In the genomic region with DNA sequence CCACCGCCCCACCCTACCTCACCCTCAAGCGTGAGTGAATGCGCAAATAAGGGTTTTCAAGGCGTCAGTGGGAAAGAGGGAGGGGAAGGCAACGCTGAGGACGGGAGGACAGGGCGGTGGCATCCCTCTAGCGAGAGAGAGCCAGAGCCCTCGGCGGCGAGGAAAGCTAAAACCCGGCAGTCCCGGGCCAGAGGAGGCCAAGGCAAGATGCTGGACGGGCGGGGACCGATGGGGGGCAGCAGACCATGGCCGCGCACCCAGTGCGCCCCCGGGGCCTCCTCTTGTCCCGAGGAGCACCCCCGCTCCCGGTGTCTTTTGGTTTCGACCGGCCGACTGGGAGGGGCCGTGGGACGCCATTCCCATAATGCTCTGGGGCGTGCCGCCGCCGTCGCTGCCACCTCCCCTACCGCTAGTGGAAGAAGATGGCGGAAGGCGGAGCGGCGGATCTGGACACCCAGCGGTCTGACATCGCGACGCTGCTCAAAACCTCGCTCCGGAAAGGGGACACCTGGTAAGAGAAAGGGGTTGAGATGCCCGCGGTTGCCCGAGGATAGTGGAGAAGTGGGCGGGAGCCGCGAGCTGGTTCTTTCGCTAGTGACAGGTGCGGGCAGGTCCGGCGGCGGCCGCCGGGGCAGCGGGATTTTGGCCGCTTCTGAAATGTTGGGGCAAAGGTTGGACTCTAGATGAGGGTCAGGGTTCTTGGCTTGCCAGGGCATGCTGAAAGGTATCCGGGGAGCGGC, we compare ENCODE assay signal across 1 cellular context.
TF ChIP-seq lines count a peak whose summit lies in the region.

TSS of gene USP15 (plus strand) at position 412 of the 740 bp plus-strand sequence. CDS start at position 423, 11 bp downstream.

TF ChIP-seq in HCT116, 20 proteins besides CTCF, POLR2A, EP300 and RAD21 (continued from another document):
- TF ChIP-seq REST (IDR thresholded peaks at IDR 0.05; ENCODE audit: low read depth), result no peak
- peak; percentile 90 for TF ChIP-seq MAX (IDR thresholded peaks at IDR 0.05)
- peak; percentile 97 for TF ChIP-seq YY1 (IDR thresholded peaks at IDR 0.05; ENCODE audit: extremely low read depth, insufficient replicate concordance, low read depth, low read length)
- TF ChIP-seq POLR2AphosphoS5 (IDR thresholded peaks at IDR 0.05; ENCODE audit: low read depth, low read length), result peak; percentile 82
- peak; percentile 75 for TF ChIP-seq TCF7L2 (IDR thresholded peaks at IDR 0.05; ENCODE audit: borderline replicate concordance, extremely low read depth, insufficient read depth, insufficient read length)
- TF ChIP-seq SP1 (IDR thresholded peaks at IDR 0.05; ENCODE audit: low read depth), result peak; percentile 96
- TF ChIP-seq FOSL1 (IDR thresholded peaks at IDR 0.05; ENCODE audit: low read depth), result 0 out of 2 replicates have a peak, but pooled peaks have one; percentile 18
- peak; percentile 96 for TF ChIP-seq CBX3 (IDR thresholded peaks at IDR 0.05; ENCODE audit: low read depth)
- peak; percentile 38; the same call in 1 of the 2 replicates for TF ChIP-seq ELF1 (IDR thresholded peaks at IDR 0.05; ENCODE audit: borderline replicate concordance, low read depth)
